Comparison of ENCODE assay signal across 8 cellular contexts in the genomic region with DNA sequence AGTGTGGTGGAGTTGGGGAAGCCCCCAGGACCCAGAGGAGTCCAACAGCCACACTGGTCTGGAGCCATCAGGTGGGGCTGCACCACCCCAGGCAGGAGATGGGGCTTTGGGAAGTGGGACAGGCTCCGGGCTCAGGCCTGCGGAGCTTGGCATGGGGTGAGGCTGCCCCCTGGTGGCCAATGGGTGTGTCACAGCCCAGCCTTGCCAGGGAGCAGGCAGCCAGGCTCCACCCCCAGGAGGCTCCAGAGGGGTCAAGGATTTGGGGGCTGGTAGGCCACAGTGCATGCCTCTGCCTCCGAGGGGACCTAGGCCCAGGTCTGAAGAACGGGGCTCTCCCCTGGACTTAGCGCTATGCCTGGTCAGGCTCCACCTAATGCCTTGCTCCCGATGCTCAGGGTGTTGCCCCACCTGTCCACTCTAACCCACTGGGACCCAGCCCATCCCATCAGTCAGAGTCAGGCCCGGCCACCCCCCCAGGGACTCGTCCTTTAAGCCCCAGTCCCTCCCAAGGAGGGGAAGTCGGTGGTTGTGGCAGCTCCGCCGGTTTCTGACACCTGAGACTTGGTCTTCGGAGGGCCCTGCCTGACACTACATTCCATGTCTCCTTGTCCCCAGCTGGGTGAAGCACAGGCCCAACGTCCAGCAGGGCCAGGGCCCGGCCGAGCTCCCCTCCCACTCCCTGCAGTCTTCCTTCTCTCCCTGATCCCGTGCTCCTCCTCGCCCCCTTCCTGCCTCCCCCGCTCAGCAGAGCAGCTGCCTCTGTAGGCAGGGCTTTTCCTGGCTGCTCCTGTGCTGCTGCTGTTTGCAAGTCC. TPM values are rescaled to one million over a fixed set of nuclear protein-coding genes. Genes with fewer than 3 reads are reported as not detected.
A peak's percentile ranks its signal among the peaks of the same experiment; 100 is the strongest.
DNase-seq lines count a peak whose midpoint lies in the region; ATAC-seq lines count a peak whose summit lies in the region.

No MANE protein-coding gene starts in this region.

- no peaks in the 10 kb centered on the region for H3K9me3 Mint-ChIP-seq in naive thymus-derived CD8-positive, alpha-beta T cell

- ATAC-seq in HG02852 (IDR thresholded peaks at IDR 0.05; ENCODE audit: unreplicated experiment) (peak; percentile 86), esophagus mucosa (peak; percentile 78)
- ATAC-seq in naive thymus-derived CD8-positive, alpha-beta T cell, result peak; percentile 96 to 99

- H3K4me3 Mint-ChIP-seq in naive thymus-derived CD8-positive, alpha-beta T cell, result no peak overlapping the region

- peak; percentile 39 to 47 for DNase-seq in NOMO-1 (lab: John Stamatoyannopoulos, UW; ENCODE audit: unreplicated experiment in 2 of 2)
- DNase-seq in NOMO-1 treated with dmso at 0.1 percent for 144 hours (lab: John Stamatoyannopoulos, UW; ENCODE audit: unreplicated experiment), result no peak
- DNase-seq in NCI-H774 (lab: John Stamatoyannopoulos, UW), result peak; percentile 52
- peak; percentile 78 for DNase-seq in activated T-cell treated with anti-CD3 and anti-CD28 coated beads for 1 hour (ENCODE audit: low read depth)
- DNase-seq in naive thymus-derived CD8-positive, alpha-beta T cell, result peak; percentile 58 to 88 (median 77)
- peak; percentile 59 to 62 for DNase-seq in stimulated activated CD8-positive, alpha-beta memory T cell treated with anti-CD3 and anti-CD28 coated beads, Interleukin-7, amount 100 ng/mL, for 4 hours (ENCODE audit: low read depth in 2 of 2)

- POLR2A ChIA-PET in naive thymus-derived CD8-positive, alpha-beta T cell (lab: Charles Lee), result interaction anchor here (0.6 kb wide), 1 partner anchor 17 kb away, joined by 3 read pairs; no protein-coding TSS in a partner anchor

- no peaks in the 10 kb centered on the region for H3K27me3 Mint-ChIP-seq in naive thymus-derived CD8-positive, alpha-beta T cell

- H3K27ac Mint-ChIP-seq in naive thymus-derived CD8-positive, alpha-beta T cell, result peak overlapping the region in 2 of 10 donors; percentile 21 to 82

- H3K36me3 Mint-ChIP-seq in naive thymus-derived CD8-positive, alpha-beta T cell, result no peaks in the 10 kb centered on the region

- H3K4me1 Mint-ChIP-seq in naive thymus-derived CD8-positive, alpha-beta T cell, result peaks cover 0 to 10% (median 6%) of the 10 kb centered on the region in 4 donors

RNA-seq across cellular contexts. Expression of gene SAMD8, which starts 11.3 kb away (rescaled TPM):
- total RNA-seq in esophagus mucosa, result 29.6 TPM
- 10 to 100 TPM; 23.4 to 23.9 TPM for total RNA-seq in naive thymus-derived CD8-positive, alpha-beta T cell
- polyA plus RNA-seq in naive thymus-derived CD8-positive, alpha-beta T cell, result 10 to 100 TPM in 1 of 3 donors, 1 to 10 TPM in 2; 6.3 to 10.6 (median 6.4) TPM
